In genomic region chr3:64331605-64332004, GRCh38 we compare ENCODE assay signal across 14 cellular contexts.
"Had no signal": no experiment of that assay in that cellular context is flagged by ENCODE, and none has a peak within 500 bp of the region (broad histone marks: within the 10 kb centered on the region; RNA-seq: fewer than 3 reads in every experiment).

No MANE protein-coding gene starts in this region.

- H3K4me3 ChIP-seq: dorsolateral prefrontal cortex, psoas muscle had no signal

- H3K4me1 ChIP-seq: psoas muscle had no signal

- ATAC-seq: esophagus mucosa, psoas muscle, sciatic nerve had no signal

- DNase-seq: activated CD4-positive, alpha-beta T cell treated with anti-CD3 and anti-CD28 coated beads, Interleukin-2, amount 50 U/mL, for 4 hours; activated effector memory CD4-positive, alpha-beta T cell treated with anti-CD3 and anti-CD28 coated beads, Interleukin-2, amount 50 U/mL, for 16 hours; activated T-cell treated with anti-CD3 and anti-CD28 coated beads, Interleukin-2, amount 50 U/mL, for 24 hours; amygdala; dorsolateral prefrontal cortex; hippocampal formation; kidney glomerular epithelial cell; naive B cell; nucleus accumbens; psoas muscle; stimulated activated CD4-positive, alpha-beta T cell treated with anti-CD3 and anti-CD28 coated beads, Interleukin-12 subunit alpha, Interleukin-12 subunit beta, amount 100 ng/mL, for 4 hours; stimulated activated naive CD4-positive, alpha-beta T cell treated with Interleukin-2 at 50 U/mL for 16 hours had no signal

- H3K27me3 ChIP-seq: dorsolateral prefrontal cortex had no signal

- H3K9me3 ChIP-seq: psoas muscle had no signal

- H3K27ac ChIP-seq: dorsolateral prefrontal cortex, psoas muscle had no signal
